In the genomic region with DNA sequence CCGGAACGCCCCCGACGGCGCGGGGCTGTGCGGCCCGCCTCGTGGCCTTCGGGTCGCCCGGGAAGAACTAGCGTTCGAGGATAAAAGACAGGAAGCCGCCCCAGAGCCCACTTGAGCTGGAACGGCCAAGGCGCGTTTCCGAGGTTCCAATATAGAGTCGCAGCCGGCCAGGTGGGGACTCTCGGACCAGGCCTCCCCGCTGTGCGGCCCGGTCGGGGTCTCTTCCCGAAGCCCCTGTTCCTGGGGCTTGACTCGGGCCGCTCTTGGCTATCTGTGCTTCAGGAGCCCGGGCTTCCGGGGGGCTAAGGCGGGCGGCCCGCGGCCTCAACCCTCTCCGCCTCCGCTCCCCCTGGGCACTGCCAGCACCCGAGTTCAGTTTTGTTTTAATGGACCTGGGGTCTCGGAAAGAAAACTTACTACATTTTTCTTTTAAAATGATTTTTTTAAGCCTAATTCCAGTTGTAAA, we compare ENCODE assay signal across 1 cellular context.
A peak's percentile ranks its signal among the peaks of the same experiment; 100 is the strongest.
TF ChIP-seq lines count a peak whose summit lies in the region.

No MANE protein-coding gene starts in this region.

TF ChIP-seq in K562, 482 proteins besides CTCF, POLR2A, EP300 and RAD21 (continued from another document and continues in another):
- TF ChIP-seq, protein P1, sequence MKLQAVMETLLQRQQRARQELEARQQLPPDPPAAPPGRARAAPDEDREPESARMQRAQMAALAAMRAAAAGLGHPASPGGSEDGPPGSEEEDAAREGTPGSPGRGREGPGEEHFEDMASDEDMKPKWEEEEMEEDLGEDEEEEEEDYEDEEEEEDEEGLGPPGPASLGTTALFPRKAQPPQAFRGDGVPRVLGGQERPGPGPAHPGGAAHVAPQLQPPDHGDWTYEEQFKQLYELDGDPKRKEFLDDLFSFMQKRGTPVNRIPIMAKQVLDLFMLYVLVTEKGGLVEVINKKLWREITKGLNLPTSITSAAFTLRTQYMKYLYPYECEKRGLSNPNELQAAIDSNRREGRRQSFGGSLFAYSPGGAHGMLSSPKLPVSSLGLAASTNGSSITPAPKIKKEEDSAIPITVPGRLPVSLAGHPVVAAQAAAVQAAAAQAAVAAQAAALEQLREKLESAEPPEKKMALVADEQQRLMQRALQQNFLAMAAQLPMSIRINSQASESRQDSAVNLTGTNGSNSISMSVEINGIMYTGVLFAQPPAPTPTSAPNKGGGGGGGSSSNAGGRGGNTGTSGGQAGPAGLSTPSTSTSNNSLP (IDR thresholded peaks at IDR 0.05; ENCODE audit: borderline replicate concordance, low read depth, low read length), result no peak
- TF ChIP-seq HCFC1 (IDR thresholded peaks at IDR 0.05; ENCODE audit: low read depth, low read length) (no peak), NR2C2 (CRISPR knock-in tag; IDR thresholded peaks at IDR 0.05) (no peak), NR2C2 (tag; IDR thresholded peaks at IDR 0.05) (no peak; the same call in 1 of the 2 replicates), PML (IDR thresholded peaks at IDR 0.05; ENCODE audit: low read length) (no peak), NELFE (IDR thresholded peaks at IDR 0.05; ENCODE audit: insufficient read depth, insufficient read length) (no peak), NUFIP1 (IDR thresholded peaks at IDR 0.05; ENCODE audit: partially characterized antibody) (no peak), HNRNPUL1 (IDR thresholded peaks at IDR 0.05; ENCODE audit: low read length) (no peak), EZH2 (IDR thresholded peaks at IDR 0.05; ENCODE audit: borderline replicate concordance, low read depth, low read length) (no peak), ZSCAN29 (IDR thresholded peaks at IDR 0.05) (no peak), LEF1 (IDR thresholded peaks at IDR 0.05) (no peak), XRCC4 (IDR thresholded peaks at IDR 0.05; ENCODE audit: extremely low read depth, insufficient read depth, insufficient read length) (no peak), MEF2A (IDR thresholded peaks at IDR 0.05; ENCODE audit: control insufficient read depth, low read depth, low read length) (no peak), ZNF668 (CRISPR knock-in tag; IDR thresholded peaks at IDR 0.05) (peak; percentile 11; the same call in 1 of the 2 replicates), ZNF324 (CRISPR knock-in tag; IDR thresholded peaks at IDR 0.05) (no peak), TSC22D4 (tag; IDR thresholded peaks at IDR 0.05) (no peak), SMARCB1 (IDR thresholded peaks at IDR 0.05; ENCODE audit: insufficient read length, low read depth) (no peak), ZNF436 (CRISPR knock-in tag; IDR thresholded peaks at IDR 0.05) (no peak), TGIF2 (CRISPR knock-in tag; IDR thresholded peaks at IDR 0.05) (no peak), POLR3G (IDR thresholded peaks at IDR 0.05; ENCODE audit: extremely low read depth, insufficient read length, insufficient replicate concordance) (no peak), PPARD (CRISPR knock-in tag; IDR thresholded peaks at IDR 0.05) (no peak), SAP30 (IDR thresholded peaks at IDR 0.05; ENCODE audit: borderline replicate concordance, insufficient read depth, low read depth, low read length, poor library complexity, severe bottlenecking) (no peak), ZNF507 (tag; conservative IDR thresholded peaks at IDR 0.05) (no peak), MXI1 (IDR thresholded peaks at IDR 0.05; ENCODE audit: low read depth, low read length) (0 out of 2 replicates have a peak, but pooled peaks have one; percentile 9), ESRRB (CRISPR knock-in tag; IDR thresholded peaks at IDR 0.05; ENCODE audit: borderline replicate concordance) (no peak), PRPF4 (IDR thresholded peaks at IDR 0.05; ENCODE audit: insufficient read depth, low read depth, low read length, poor library complexity, severe bottlenecking) (no peak), ZNF644 (tag; IDR thresholded peaks at IDR 0.05; ENCODE audit: low read depth) (no peak), E2F3 (CRISPR knock-in tag; IDR thresholded peaks at IDR 0.05) (peak; percentile 78), SOX6 (IDR thresholded peaks at IDR 0.05) (no peak), HDAC3 (IDR thresholded peaks at IDR 0.05; ENCODE audit: borderline replicate concordance, partially characterized antibody) (no peak), ZNF175 (CRISPR knock-in tag; IDR thresholded peaks at IDR 0.05; ENCODE audit: low read depth) (0 out of 2 replicates have a peak, but pooled peaks have one; percentile 53), SIN3A (IDR thresholded peaks at IDR 0.05; ENCODE audit: borderline replicate concordance in 2 of 2, control insufficient read depth in 1 of 2, low read depth in 2 of 2, low read length in 2 of 2) (no peak), KLF10 (CRISPR knock-in tag; IDR thresholded peaks at IDR 0.05) (no peak), TBP (optimal IDR thresholded peaks at IDR 0.05; ENCODE audit: low read depth, low read length) (no peak), KHSRP (IDR thresholded peaks at IDR 0.05) (no peak), CXXC5 (CRISPR knock-in tag; IDR thresholded peaks at IDR 0.05) (no peak; the same call in 1 of the 2 replicates), RUNX1 (IDR thresholded peaks at IDR 0.05; ENCODE audit: low read depth) (no peak), PHF20 (IDR thresholded peaks at IDR 0.05; ENCODE audit: partially characterized antibody) (no peak), ZKSCAN8 (CRISPR knock-in tag; IDR thresholded peaks at IDR 0.05) (no peak), PURB (CRISPR knock-in tag; IDR thresholded peaks at IDR 0.05; ENCODE audit: low read depth) (no peak), ZNF316 (IDR thresholded peaks at IDR 0.05) (no peak), KLF6 (CRISPR knock-in tag; IDR thresholded peaks at IDR 0.05; ENCODE audit: borderline replicate concordance) (no peak), FOXJ3 (CRISPR knock-in tag; IDR thresholded peaks at IDR 0.05) (no peak), GABPB2 (CRISPR knock-in tag; conservative IDR thresholded peaks at IDR 0.05) (no peak), DIDO1 (tag; IDR thresholded peaks at IDR 0.05; ENCODE audit: low read depth) (no peak), ZNF586 (CRISPR knock-in tag; conservative IDR thresholded peaks at IDR 0.05) (no peak), ATF1 (CRISPR knock-in tag; IDR thresholded peaks at IDR 0.05) (no peak), ATF1 (tag; IDR thresholded peaks at IDR 0.05) (no peak; the same call in 1 of the 2 replicates), HMGN3 (IDR thresholded peaks at IDR 0.05; ENCODE audit: borderline replicate concordance, extremely low read depth, insufficient read length, low read depth, low read length) (no peak), MEIS2 (IDR thresholded peaks at IDR 0.05; ENCODE audit: partially characterized antibody) (no peak), JUNB (CRISPR knock-in tag; conservative IDR thresholded peaks at IDR 0.05) (no peak), STAT5B (CRISPR knock-in tag; IDR thresholded peaks at IDR 0.05) (no peak), TCF3 (CRISPR knock-in tag; IDR thresholded peaks at IDR 0.05) (no peak)
- TF ChIP-seq, protein P2, sequence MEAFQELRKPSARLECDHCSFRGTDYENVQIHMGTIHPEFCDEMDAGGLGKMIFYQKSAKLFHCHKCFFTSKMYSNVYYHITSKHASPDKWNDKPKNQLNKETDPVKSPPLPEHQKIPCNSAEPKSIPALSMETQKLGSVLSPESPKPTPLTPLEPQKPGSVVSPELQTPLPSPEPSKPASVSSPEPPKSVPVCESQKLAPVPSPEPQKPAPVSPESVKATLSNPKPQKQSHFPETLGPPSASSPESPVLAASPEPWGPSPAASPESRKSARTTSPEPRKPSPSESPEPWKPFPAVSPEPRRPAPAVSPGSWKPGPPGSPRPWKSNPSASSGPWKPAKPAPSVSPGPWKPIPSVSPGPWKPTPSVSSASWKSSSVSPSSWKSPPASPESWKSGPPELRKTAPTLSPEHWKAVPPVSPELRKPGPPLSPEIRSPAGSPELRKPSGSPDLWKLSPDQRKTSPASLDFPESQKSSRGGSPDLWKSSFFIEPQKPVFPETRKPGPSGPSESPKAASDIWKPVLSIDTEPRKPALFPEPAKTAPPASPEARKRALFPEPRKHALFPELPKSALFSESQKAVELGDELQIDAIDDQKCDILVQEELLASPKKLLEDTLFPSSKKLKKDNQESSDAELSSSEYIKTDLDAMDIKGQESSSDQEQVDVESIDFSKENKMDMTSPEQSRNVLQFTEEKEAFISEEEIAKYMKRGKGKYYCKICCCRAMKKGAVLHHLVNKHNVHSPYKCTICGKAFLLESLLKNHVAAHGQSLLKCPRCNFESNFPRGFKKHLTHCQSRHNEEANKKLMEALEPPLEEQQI (IDR thresholded peaks at IDR 0.05), result no peak
- TF ChIP-seq, protein P3, sequence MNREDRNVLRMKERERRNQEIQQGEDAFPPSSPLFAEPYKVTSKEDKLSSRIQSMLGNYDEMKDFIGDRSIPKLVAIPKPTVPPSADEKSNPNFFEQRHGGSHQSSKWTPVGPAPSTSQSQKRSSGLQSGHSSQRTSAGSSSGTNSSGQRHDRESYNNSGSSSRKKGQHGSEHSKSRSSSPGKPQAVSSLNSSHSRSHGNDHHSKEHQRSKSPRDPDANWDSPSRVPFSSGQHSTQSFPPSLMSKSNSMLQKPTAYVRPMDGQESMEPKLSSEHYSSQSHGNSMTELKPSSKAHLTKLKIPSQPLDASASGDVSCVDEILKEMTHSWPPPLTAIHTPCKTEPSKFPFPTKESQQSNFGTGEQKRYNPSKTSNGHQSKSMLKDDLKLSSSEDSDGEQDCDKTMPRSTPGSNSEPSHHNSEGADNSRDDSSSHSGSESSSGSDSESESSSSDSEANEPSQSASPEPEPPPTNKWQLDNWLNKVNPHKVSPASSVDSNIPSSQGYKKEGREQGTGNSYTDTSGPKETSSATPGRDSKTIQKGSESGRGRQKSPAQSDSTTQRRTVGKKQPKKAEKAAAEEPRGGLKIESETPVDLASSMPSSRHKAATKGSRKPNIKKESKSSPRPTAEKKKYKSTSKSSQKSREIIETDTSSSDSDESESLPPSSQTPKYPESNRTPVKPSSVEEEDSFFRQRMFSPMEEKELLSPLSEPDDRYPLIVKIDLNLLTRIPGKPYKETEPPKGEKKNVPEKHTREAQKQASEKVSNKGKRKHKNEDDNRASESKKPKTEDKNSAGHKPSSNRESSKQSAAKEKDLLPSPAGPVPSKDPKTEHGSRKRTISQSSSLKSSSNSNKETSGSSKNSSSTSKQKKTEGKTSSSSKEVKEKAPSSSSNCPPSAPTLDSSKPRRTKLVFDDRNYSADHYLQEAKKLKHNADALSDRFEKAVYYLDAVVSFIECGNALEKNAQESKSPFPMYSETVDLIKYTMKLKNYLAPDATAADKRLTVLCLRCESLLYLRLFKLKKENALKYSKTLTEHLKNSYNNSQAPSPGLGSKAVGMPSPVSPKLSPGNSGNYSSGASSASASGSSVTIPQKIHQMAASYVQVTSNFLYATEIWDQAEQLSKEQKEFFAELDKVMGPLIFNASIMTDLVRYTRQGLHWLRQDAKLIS (CRISPR knock-in tag; IDR thresholded peaks at IDR 0.05), result no peak
- TF ChIP-seq, protein P4, sequence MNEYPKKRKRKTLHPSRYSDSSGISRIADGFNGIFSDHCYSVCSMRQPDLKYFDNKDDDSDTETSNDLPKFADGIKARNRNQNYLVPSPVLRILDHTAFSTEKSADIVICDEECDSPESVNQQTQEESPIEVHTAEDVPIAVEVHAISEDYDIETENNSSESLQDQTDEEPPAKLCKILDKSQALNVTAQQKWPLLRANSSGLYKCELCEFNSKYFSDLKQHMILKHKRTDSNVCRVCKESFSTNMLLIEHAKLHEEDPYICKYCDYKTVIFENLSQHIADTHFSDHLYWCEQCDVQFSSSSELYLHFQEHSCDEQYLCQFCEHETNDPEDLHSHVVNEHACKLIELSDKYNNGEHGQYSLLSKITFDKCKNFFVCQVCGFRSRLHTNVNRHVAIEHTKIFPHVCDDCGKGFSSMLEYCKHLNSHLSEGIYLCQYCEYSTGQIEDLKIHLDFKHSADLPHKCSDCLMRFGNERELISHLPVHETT (CRISPR knock-in tag; conservative IDR thresholded peaks at IDR 0.05 in 1 of 2, IDR thresholded peaks at IDR 0.05 in 1 of 2), result no peak
- TF ChIP-seq, protein P5, sequence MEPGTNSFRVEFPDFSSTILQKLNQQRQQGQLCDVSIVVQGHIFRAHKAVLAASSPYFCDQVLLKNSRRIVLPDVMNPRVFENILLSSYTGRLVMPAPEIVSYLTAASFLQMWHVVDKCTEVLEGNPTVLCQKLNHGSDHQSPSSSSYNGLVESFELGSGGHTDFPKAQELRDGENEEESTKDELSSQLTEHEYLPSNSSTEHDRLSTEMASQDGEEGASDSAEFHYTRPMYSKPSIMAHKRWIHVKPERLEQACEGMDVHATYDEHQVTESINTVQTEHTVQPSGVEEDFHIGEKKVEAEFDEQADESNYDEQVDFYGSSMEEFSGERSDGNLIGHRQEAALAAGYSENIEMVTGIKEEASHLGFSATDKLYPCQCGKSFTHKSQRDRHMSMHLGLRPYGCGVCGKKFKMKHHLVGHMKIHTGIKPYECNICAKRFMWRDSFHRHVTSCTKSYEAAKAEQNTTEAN (CRISPR knock-in tag; IDR thresholded peaks at IDR 0.05), result no peak
- TF ChIP-seq, protein P6, sequence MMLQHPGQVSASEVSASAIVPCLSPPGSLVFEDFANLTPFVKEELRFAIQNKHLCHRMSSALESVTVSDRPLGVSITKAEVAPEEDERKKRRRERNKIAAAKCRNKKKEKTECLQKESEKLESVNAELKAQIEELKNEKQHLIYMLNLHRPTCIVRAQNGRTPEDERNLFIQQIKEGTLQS (IDR thresholded peaks at IDR 0.05), result no peak
- TF ChIP-seq, protein P6 (CRISPR knock-in tag; conservative IDR thresholded peaks at IDR 0.05), result no peak; the same call in none of the 2 replicates
- TF ChIP-seq, protein P7, sequence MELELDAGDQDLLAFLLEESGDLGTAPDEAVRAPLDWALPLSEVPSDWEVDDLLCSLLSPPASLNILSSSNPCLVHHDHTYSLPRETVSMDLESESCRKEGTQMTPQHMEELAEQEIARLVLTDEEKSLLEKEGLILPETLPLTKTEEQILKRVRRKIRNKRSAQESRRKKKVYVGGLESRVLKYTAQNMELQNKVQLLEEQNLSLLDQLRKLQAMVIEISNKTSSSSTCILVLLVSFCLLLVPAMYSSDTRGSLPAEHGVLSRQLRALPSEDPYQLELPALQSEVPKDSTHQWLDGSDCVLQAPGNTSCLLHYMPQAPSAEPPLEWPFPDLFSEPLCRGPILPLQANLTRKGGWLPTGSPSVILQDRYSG (tag; conservative IDR thresholded peaks at IDR 0.05; ENCODE audit: low read depth), result no peak
- TF ChIP-seq, protein P8, sequence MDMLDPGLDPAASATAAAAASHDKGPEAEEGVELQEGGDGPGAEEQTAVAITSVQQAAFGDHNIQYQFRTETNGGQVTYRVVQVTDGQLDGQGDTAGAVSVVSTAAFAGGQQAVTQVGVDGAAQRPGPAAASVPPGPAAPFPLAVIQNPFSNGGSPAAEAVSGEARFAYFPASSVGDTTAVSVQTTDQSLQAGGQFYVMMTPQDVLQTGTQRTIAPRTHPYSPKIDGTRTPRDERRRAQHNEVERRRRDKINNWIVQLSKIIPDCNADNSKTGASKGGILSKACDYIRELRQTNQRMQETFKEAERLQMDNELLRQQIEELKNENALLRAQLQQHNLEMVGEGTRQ (CRISPR knock-in tag; IDR thresholded peaks at IDR 0.05), result no peak
- TF ChIP-seq, protein P9, sequence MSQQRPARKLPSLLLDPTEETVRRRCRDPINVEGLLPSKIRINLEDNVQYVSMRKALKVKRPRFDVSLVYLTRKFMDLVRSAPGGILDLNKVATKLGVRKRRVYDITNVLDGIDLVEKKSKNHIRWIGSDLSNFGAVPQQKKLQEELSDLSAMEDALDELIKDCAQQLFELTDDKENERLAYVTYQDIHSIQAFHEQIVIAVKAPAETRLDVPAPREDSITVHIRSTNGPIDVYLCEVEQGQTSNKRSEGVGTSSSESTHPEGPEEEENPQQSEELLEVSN (IDR thresholded peaks at IDR 0.05; ENCODE audit: borderline replicate concordance in 1 of 2, extremely low read depth in 1 of 2, insufficient read depth in 1 of 2, insufficient read length in 1 of 2, low read depth in 1 of 2, low read length in 1 of 2, poor library complexity in 1 of 2, severe bottlenecking in 1 of 2), result peak; percentile 93 to 99
